Comparison of ENCODE assay signal across 18 cellular contexts in the genomic region with DNA sequence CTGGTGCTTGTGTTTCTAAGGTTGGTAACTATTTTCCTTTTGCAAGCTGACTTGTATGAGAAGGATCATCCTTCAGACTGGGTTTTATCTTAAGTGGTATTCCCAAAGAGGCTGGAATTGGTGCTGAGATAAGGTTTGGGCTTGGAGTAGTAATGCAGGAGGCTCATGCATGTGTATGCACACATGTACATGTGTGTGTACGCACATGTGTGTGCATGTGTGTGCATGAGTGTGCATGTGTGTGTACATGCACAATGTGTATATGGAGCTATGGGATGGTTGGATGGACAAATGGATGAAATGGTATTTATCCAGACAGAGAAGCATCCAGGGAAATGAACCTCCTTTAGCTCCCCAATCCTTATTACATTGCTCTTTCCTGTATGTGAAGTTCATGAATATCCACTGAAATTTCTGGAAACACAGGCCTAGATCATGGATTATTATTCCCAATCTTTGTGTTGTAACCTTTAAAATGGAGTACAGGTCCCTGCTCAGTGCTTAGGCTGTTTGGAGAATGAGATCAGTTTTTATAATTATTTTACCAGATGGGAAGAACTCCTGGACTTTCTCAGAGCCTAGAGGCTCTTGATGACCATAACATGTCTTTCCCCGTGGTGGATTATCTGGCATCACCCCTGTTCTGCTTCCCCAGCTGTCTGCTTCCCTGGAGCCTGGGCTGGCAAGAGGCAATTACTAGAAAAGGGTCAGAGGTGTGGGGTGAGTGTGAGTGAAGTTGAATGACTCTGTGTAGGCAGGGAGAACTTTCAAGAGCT.
DNase-seq lines count a peak whose midpoint lies in the region; ATAC-seq, FAIRE-seq and TF ChIP-seq lines count a peak whose summit lies in the region.
"Had no signal": no experiment of that assay in that cellular context is flagged by ENCODE, and none has a peak within 500 bp of the region (broad histone marks: within the 10 kb centered on the region; RNA-seq: fewer than 3 reads in every experiment).

No MANE protein-coding gene starts in this region.

- CTCF ChIA-PET in H1 (lab: Charles Lee; ENCODE audit: partially characterized antibody), result interaction anchor here (1.2 kb wide), 2 partner anchors 11 to 158 kb away, joined by 3 read pairs; no protein-coding TSS in a partner anchor

- H3K23me2 ChIP-seq in H1 (ENCODE audit: low read depth, low read length), result no peaks in the 10 kb centered on the region

- H4K91ac ChIP-seq in H1 (replicated peaks; ENCODE audit: insufficient read length, low read length), result no peak overlapping the region

- H3K4me3 ChIP-seq in heart right ventricle, result no peak overlapping the region
- no peak overlapping the region for H3K4me3 ChIP-seq in right cardiac atrium (ENCODE audit: low read length)
- no peak overlapping the region for H3K4me3 ChIP-seq in BE2C (ENCODE audit: low read depth, low read length)
- H3K4me3 ChIP-seq in H1 (ENCODE audit: extremely low read depth in 1 of 4, insufficient read depth in 2 of 4, low read depth in 3 of 4, low read length in 4 of 4), result no peak overlapping the region
- H3K4me3 ChIP-seq: GM23338 had no signal

- H4K20me1 ChIP-seq in H1 (replicated peaks in 1 of 2; ENCODE audit: control insufficient read depth in 1 of 2, insufficient read depth in 2 of 2, low read length in 2 of 2), result no peaks in the 10 kb centered on the region

- no peak overlapping the region for H3K4me2 ChIP-seq in H1 (ENCODE audit: insufficient read depth in 1 of 2, low read depth in 2 of 2, low read length in 2 of 2)
- H3K4me2 ChIP-seq: GM23338 had no signal

- no peak overlapping the region for H2BK15ac ChIP-seq in H1 (ENCODE audit: low read length)

- H3K36me3 ChIP-seq in heart right ventricle, result no peaks in the 10 kb centered on the region
- H3K36me3 ChIP-seq in BE2C, result no peaks in the 10 kb centered on the region
- no peaks in the 10 kb centered on the region for H3K36me3 ChIP-seq in H1 (ENCODE audit: control insufficient read depth in 2 of 4, insufficient read depth in 4 of 4, low read length in 3 of 4)

- TF ChIP-seq POLR2A in H1 (IDR thresholded peaks at IDR 0.05; ENCODE audit: control extremely low read depth in 1 of 2, low read depth in 2 of 2, low read length in 2 of 2), result no peak

- WGBS in heart right ventricle, 2 donors, result 13 to 28% methylated on average over 1 to 2 of the region's 2 CpGs
- whole genome bisulfite sequencing in right cardiac atrium, result 14% methylated on average over 1 of the region's 2 CpGs
- WGBS in H1 (ENCODE audit: extremely low coverage in 1 of 2, insufficient coverage in 1 of 2, insufficient read length in 1 of 2, insufficient replicate concordance in 2 of 2, low coverage in 1 of 2, low lambda C conversion rate in 2 of 2, missing lambda C conversion rate in 1 of 2), 2 experiments, result 82% methylated on average over 2 of the region's 2 CpGs; no CpG with 5 or more reads in 1 of the 2 experiments

- no peak overlapping the region for H2BK20ac ChIP-seq in H1 (ENCODE audit: low read length)

- H3K4ac ChIP-seq in H1 (replicated peaks; ENCODE audit: insufficient read length, low read depth, low read length), result no peak overlapping the region

- TF ChIP-seq RAD21 in H1 (IDR thresholded peaks at IDR 0.05 in 1 of 2, conservative IDR thresholded peaks at IDR 0.05 in 1 of 2; ENCODE audit: low read depth in 2 of 2, low read length in 2 of 2), result no peak

- no peak overlapping the region for H3K9ac ChIP-seq in H1 (replicated peaks in 1 of 4; ENCODE audit: extremely low read depth in 1 of 4, low read depth in 3 of 4, low read length in 3 of 4)

- peak in 5 of 8 donors; percentile 25 to 67 (median 31) for ATAC-seq in heart right ventricle
- ATAC-seq in right cardiac atrium, result no peak
- ATAC-seq in omental fat pad (ENCODE audit: low FRiP score), result no peak
- ATAC-seq: GM23338 had no signal

- no peak overlapping the region for H2AK5ac ChIP-seq in H1 (ENCODE audit: low read depth, low read length)

- H3K56ac ChIP-seq in H1 (replicated peaks; ENCODE audit: insufficient read length, low read depth, low read length), result no peak overlapping the region

- no peaks in the 10 kb centered on the region for H3K79me1 ChIP-seq in H1 (ENCODE audit: low read depth, low read length)

- no peak overlapping the region for H3K23ac ChIP-seq in H1 (ENCODE audit: insufficient read length)

- TF ChIP-seq CTCF in heart right ventricle (IDR thresholded peaks at IDR 0.05) (no peak), BE2C (IDR thresholded peaks at IDR 0.05; ENCODE audit: low read depth, low read length) (no peak), H1 (IDR thresholded peaks at IDR 0.05; ENCODE audit: control extremely low read depth in 1 of 3, insufficient read depth in 1 of 3, low read depth in 1 of 3, low read length in 3 of 3) (no peak), omental fat pad (IDR thresholded peaks at IDR 0.05) (no peak)

- H2BK120ac ChIP-seq in H1 (replicated peaks; ENCODE audit: low read depth, low read length), result no peak overlapping the region

- no peak for TF ChIP-seq EP300 in H1 (IDR thresholded peaks at IDR 0.05; ENCODE audit: borderline replicate concordance in 1 of 2, low read depth in 2 of 2, low read length in 2 of 2)

- H2BK12ac ChIP-seq in H1 (ENCODE audit: low read depth, low read length), result 0 out of 2 replicates have a peak overlapping the region, but pooled peaks have one; percentile 21

- DNase-seq in NCI-H82 (lab: John Stamatoyannopoulos, UW) (peak; percentile 37), NCI-H82 treated with DMSO at 0.1 percent for 48 hours (lab: John Stamatoyannopoulos, UW; ENCODE audit: unreplicated experiment) (no peak), heart right ventricle (no peak), right cardiac atrium (no peak), BE2C (peak; percentile 41), H1 (ENCODE audit: low read depth in 1 of 2, low spot score in 2 of 2) (no peak), omental fat pad (ENCODE audit: low spot score) (no peak), GOT3 (lab: John Stamatoyannopoulos, UW) (no peak)
- DNase-seq: ACHN; Caco-2; CD4-positive, alpha-beta T cell; DMS79 treated with DMSO at 0.1 percent for 48 hours; GF-D8; H9 had no signal

- H3K4me1 ChIP-seq in heart right ventricle (peaks cover 0 to 13% (median 0%) of the 10 kb centered on the region in 9 donors), right cardiac atrium (ENCODE audit: control insufficient read depth, insufficient read depth, low read length) (no peaks in the 10 kb centered on the region), BE2C (peaks cover 26% of the 10 kb centered on the region), H1 (replicated peaks in 1 of 4; ENCODE audit: control insufficient read depth in 3 of 4, insufficient read depth in 4 of 4, low read length in 3 of 4) (peaks cover 0 to 6% (median 2%) of the 10 kb centered on the region in 4 experiments; a peak in 1 of 7 replicates)
- H3K4me1 ChIP-seq: Caco-2 had no signal

- no peak overlapping the region for H2BK5ac ChIP-seq in H1 (ENCODE audit: low read depth, low read length)

- H3K18ac ChIP-seq in H1 (ENCODE audit: extremely low read depth, low read length), result no peak overlapping the region

- H3K14ac ChIP-seq in H1 (ENCODE audit: insufficient read length), result no peak overlapping the region

- H4K5ac ChIP-seq in H1 (ENCODE audit: insufficient read length, low read depth, low read length), result no peak overlapping the region

- H3K9me3 ChIP-seq in heart right ventricle (peaks cover 0 to 15% (median 0%) of the 10 kb centered on the region in 11 donors), right cardiac atrium (ENCODE audit: control insufficient read depth, low read length) (no peaks in the 10 kb centered on the region), BE2C (no peaks in the 10 kb centered on the region), H1 (ENCODE audit: insufficient read depth in 2 of 2, low read depth in 1 of 2, low read length in 1 of 2) (no peaks in the 10 kb centered on the region)
- H3K9me3 ChIP-seq: Caco-2 had no signal

- H3K27ac ChIP-seq in heart right ventricle (no peak overlapping the region), right cardiac atrium (ENCODE audit: low read length) (no peak overlapping the region), H1 (ENCODE audit: low read depth, low read length) (no peak overlapping the region)
- H3K27ac ChIP-seq: C4-2B had no signal

- H3K27me3 ChIP-seq in heart right ventricle, result no peaks in the 10 kb centered on the region
- H3K27me3 ChIP-seq in right cardiac atrium (ENCODE audit: control insufficient read depth, insufficient read depth), result no peaks in the 10 kb centered on the region
- no peaks in the 10 kb centered on the region for H3K27me3 ChIP-seq in BE2C
- no peaks in the 10 kb centered on the region for H3K27me3 ChIP-seq in H1 (replicated peaks in 1 of 4; ENCODE audit: control insufficient read depth in 3 of 4, extremely low read depth in 1 of 4, insufficient read depth in 3 of 4, low read length in 3 of 4)

- intact Hi-C loops in heart right ventricle (cut with DNase I) (no loop called here), right cardiac atrium (cut with DNase I) (no loop called here)

- POLR2A ChIA-PET in H1 (lab: Charles Lee; ENCODE audit: partially characterized antibody), result no interaction called here

- no peaks in the 10 kb centered on the region for H3K79me2 ChIP-seq in H1 (ENCODE audit: control insufficient read depth in 1 of 2, insufficient read depth in 2 of 2, low read length in 2 of 2)

- H4K8ac ChIP-seq in H1 (ENCODE audit: extremely low read depth, insufficient read depth, low read length), result no peak overlapping the region

- H2AFZ ChIP-seq in H1 (ENCODE audit: low read length), result no peak overlapping the region
- H2AFZ ChIP-seq: GM23338 had no signal

- FAIRE-seq in H1 (lab: Jason Lieb, UNC), result no peak
- FAIRE-seq: A204.1, D721Med had no signal

TF ChIP-seq in H1, 55 proteins besides CTCF, POLR2A, EP300 and RAD21 (continues in another document):
- TF ChIP-seq CEBPB (IDR thresholded peaks at IDR 0.05; ENCODE audit: low read depth, low read length) (no peak), HDAC2 (IDR thresholded peaks at IDR 0.05; ENCODE audit: borderline replicate concordance in 1 of 2, low read depth in 2 of 2, low read length in 2 of 2) (no peak), SP2 (IDR thresholded peaks at IDR 0.05; ENCODE audit: low read length) (no peak)
- TF ChIP-seq, protein P1, sequence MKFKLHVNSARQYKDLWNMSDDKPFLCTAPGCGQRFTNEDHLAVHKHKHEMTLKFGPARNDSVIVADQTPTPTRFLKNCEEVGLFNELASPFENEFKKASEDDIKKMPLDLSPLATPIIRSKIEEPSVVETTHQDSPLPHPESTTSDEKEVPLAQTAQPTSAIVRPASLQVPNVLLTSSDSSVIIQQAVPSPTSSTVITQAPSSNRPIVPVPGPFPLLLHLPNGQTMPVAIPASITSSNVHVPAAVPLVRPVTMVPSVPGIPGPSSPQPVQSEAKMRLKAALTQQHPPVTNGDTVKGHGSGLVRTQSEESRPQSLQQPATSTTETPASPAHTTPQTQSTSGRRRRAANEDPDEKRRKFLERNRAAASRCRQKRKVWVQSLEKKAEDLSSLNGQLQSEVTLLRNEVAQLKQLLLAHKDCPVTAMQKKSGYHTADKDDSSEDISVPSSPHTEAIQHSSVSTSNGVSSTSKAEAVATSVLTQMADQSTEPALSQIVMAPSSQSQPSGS (IDR thresholded peaks at IDR 0.05; ENCODE audit: low read length), result no peak

Comparison
In these comparisons a context has a peak if more than half of its experiments do, and no peak if none do; other contexts are left out.
1. DNase-seq: peak in NCI-H82 (single experiment) and BE2C (single experiment); none in NCI-H82 treated with DMSO at 0.1 percent for 48 hours (single experiment), heart right ventricle (0 of 2), right cardiac atrium (0 of 3), H1 (0 of 2), omental fat pad (single experiment) and GOT3 (single experiment).
2. ATAC-seq: peak in heart right ventricle (5 of 8); none in right cardiac atrium (0 of 2) and omental fat pad (single experiment).